Comparison of ENCODE assay signal across 2 cellular contexts in genomic region chr19:40523322-40524047, GRCh38.
A peak's percentile ranks its signal among the peaks of the same experiment; 100 is the strongest.
TF ChIP-seq lines count a peak whose summit lies in the region.

No MANE protein-coding gene starts in this region.

TF ChIP-seq in SK-N-SH treated with all-trans-retinoic acid at 6 μM for 48 hours, 23 proteins besides CTCF, POLR2A, EP300 and RAD21 (continued from another document):
- TF ChIP-seq, protein P1, sequence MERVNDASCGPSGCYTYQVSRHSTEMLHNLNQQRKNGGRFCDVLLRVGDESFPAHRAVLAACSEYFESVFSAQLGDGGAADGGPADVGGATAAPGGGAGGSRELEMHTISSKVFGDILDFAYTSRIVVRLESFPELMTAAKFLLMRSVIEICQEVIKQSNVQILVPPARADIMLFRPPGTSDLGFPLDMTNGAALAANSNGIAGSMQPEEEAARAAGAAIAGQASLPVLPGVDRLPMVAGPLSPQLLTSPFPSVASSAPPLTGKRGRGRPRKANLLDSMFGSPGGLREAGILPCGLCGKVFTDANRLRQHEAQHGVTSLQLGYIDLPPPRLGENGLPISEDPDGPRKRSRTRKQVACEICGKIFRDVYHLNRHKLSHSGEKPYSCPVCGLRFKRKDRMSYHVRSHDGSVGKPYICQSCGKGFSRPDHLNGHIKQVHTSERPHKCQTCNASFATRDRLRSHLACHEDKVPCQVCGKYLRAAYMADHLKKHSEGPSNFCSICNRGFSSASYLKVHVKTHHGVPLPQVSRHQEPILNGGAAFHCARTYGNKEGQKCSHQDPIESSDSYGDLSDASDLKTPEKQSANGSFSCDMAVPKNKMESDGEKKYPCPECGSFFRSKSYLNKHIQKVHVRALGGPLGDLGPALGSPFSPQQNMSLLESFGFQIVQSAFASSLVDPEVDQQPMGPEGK (CRISPR knock-in tag; IDR thresholded peaks at IDR 0.05; ENCODE audit: borderline replicate concordance), result no peak
- TF ChIP-seq ZNF565 (CRISPR knock-in tag; conservative IDR thresholded peaks at IDR 0.05; ENCODE audit: low read depth) (no peak), PPARA (CRISPR knock-in tag; IDR thresholded peaks at IDR 0.05; ENCODE audit: borderline replicate concordance) (no peak), TCF4 (CRISPR knock-in tag; IDR thresholded peaks at IDR 0.05; ENCODE audit: borderline replicate concordance) (no peak)
- TF ChIP-seq, protein P2, sequence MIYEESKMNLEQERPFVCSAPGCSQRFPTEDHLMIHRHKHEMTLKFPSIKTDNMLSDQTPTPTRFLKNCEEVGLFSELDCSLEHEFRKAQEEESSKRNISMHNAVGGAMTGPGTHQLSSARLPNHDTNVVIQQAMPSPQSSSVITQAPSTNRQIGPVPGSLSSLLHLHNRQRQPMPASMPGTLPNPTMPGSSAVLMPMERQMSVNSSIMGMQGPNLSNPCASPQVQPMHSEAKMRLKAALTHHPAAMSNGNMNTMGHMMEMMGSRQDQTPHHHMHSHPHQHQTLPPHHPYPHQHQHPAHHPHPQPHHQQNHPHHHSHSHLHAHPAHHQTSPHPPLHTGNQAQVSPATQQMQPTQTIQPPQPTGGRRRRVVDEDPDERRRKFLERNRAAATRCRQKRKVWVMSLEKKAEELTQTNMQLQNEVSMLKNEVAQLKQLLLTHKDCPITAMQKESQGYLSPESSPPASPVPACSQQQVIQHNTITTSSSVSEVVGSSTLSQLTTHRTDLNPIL (CRISPR knock-in tag; IDR thresholded peaks at IDR 0.05; ENCODE audit: low read depth), result no peak

TF ChIP-seq in GM12878, 131 proteins besides CTCF, POLR2A, EP300 and RAD21 (continued from another document):
- TF ChIP-seq RB1 (IDR thresholded peaks at IDR 0.05; ENCODE audit: borderline replicate concordance), result 0 out of 2 replicates have a peak, but pooled peaks have one; percentile 31
- peak; percentile 51; the same call in 1 of the 2 replicates for TF ChIP-seq SMC3 (IDR thresholded peaks at IDR 0.05; ENCODE audit: borderline replicate concordance, low read length)
